12 cellular contexts compared by ENCODE assay signal in genomic region chr13:106530907-106531520, GRCh38. TPM values are rescaled to one million over a fixed set of nuclear protein-coding genes. Genes with fewer than 3 reads are reported as not detected.
DNase-seq lines count a peak whose midpoint lies in the region.
"Had no signal": no experiment of that assay in that cellular context is flagged by ENCODE, and none has a peak within 500 bp of the region (broad histone marks: within the 10 kb centered on the region; RNA-seq: fewer than 3 reads in every experiment).

No MANE protein-coding gene starts in this region.

- no peaks in the 10 kb centered on the region for H3K27me3 ChIP-seq in subcutaneous abdominal adipose tissue (ENCODE audit: control insufficient read depth in 5 of 5, insufficient read depth in 4 of 5, low read length in 5 of 5)
- H3K27me3 ChIP-seq in effector memory CD4-positive, alpha-beta T cell (replicated peaks; ENCODE audit: control insufficient read depth, insufficient read depth, low read length, poor library complexity, severe bottlenecking), result peaks cover 33% of the 10 kb centered on the region

- peaks cover 0 to 2% (median 0%) of the 10 kb centered on the region in 5 donors for H3K36me3 ChIP-seq in subcutaneous abdominal adipose tissue (ENCODE audit: control insufficient read depth in 5 of 5, insufficient read depth in 5 of 5, low read length in 5 of 5)
- no peaks in the 10 kb centered on the region for H3K36me3 ChIP-seq in effector memory CD4-positive, alpha-beta T cell (ENCODE audit: control insufficient read depth, insufficient read depth, low read length)

- H3K9me3 ChIP-seq in subcutaneous abdominal adipose tissue (ENCODE audit: control insufficient read depth in 5 of 5, low read length in 5 of 5), result no peaks in the 10 kb centered on the region
- no peaks in the 10 kb centered on the region for H3K9me3 ChIP-seq in effector memory CD4-positive, alpha-beta T cell (ENCODE audit: control insufficient read depth, low read length)

- H3K27ac ChIP-seq in subcutaneous abdominal adipose tissue (ENCODE audit: low read depth, low read length), result no peak overlapping the region
- H3K27ac ChIP-seq in effector memory CD4-positive, alpha-beta T cell (ENCODE audit: insufficient read depth, low read length, poor library complexity, severe bottlenecking), result no peak overlapping the region

- H3K4me1 ChIP-seq in subcutaneous abdominal adipose tissue (ENCODE audit: control insufficient read depth in 5 of 5, insufficient read depth in 5 of 5, low read length in 5 of 5), result peaks cover 0 to 46% (median 27%) of the 10 kb centered on the region in 5 donors
- H3K4me1 ChIP-seq in effector memory CD4-positive, alpha-beta T cell (ENCODE audit: control insufficient read depth, insufficient read depth, low read length, poor library complexity, severe bottlenecking), result peaks cover 23% of the 10 kb centered on the region

- DNase-seq in NCI-H82 treated with DMSO at 0.1 percent for 48 hours (lab: John Stamatoyannopoulos, UW; ENCODE audit: unreplicated experiment), result peak; percentile 52
- DNase-seq in dermis blood vessel endothelial cell, result peak; percentile 37
- peak; percentile 36 to 53 for DNase-seq in lung microvascular endothelial cell (ENCODE audit: low read depth in 2 of 2)
- DNase-seq in T-helper 2 cell, result no peak
- no peak for DNase-seq in mucosa of gallbladder (ENCODE audit: low spot score)
- DNase-seq in activated effector memory CD4-positive, alpha-beta T cell treated with Interleukin-2 at 50 U/mL for 16 hours, result no peak
- DNase-seq in effector memory CD4-positive, alpha-beta T cell, result no peak
- DNase-seq: activated CD8-positive, alpha-beta T cell treated with anti-CD3 and anti-CD28 coated beads, Interleukin-2, amount 10 ng/mL, durations not matched to agents 7 days and 5 days; activated naive CD8-positive, alpha-beta T cell treated with anti-CD3 and anti-CD28 coated beads, Interleukin-2, amount 50 U/mL, for 24 hours; KG1; occipital lobe had no signal

- no peak overlapping the region for H3K9ac ChIP-seq in subcutaneous abdominal adipose tissue (ENCODE audit: low read length in 5 of 5)

- H3K4me3 ChIP-seq in subcutaneous abdominal adipose tissue (ENCODE audit: low read depth in 1 of 5, low read length in 5 of 5), result peak overlapping the region in 3 of 5 donors; percentile 2 to 85 (median 84)
- no peak overlapping the region for H3K4me3 ChIP-seq in effector memory CD4-positive, alpha-beta T cell (ENCODE audit: insufficient read depth, low read depth, low read length, poor library complexity, severe bottlenecking)

RNA-seq across cellular contexts. Expression of gene EFNB2, which starts 4.4 kb away (rescaled TPM):
- total RNA-seq in dermis blood vessel endothelial cell (60.1 and 121 TPM in 2 replicates), lung microvascular endothelial cell (21.6 and 64.9 TPM in 2 replicates), mucosa of gallbladder (12.9 TPM)

RNA-seq across cellular contexts. Expression of gene ARGLU1, which starts 36.9 kb away (rescaled TPM):
- total RNA-seq in dermis blood vessel endothelial cell, result 51.0 and 71.6 TPM in 2 replicates
- total RNA-seq in lung microvascular endothelial cell, result 23.3 and 24.4 TPM in 2 replicates
- 73.7 TPM for total RNA-seq in mucosa of gallbladder

Comparison
In these comparisons a context has a peak if more than half of its experiments do, and no peak if none do; other contexts are left out.
1. DNase-seq: peak in NCI-H82 treated with DMSO at 0.1 percent for 48 hours (single experiment), dermis blood vessel endothelial cell (single experiment) and lung microvascular endothelial cell (2 of 2); none in T-helper 2 cell (0 of 5), mucosa of gallbladder (single experiment), activated effector memory CD4-positive, alpha-beta T cell treated with Interleukin-2 at 50 U/mL for 16 hours (single experiment) and effector memory CD4-positive, alpha-beta T cell (0 of 3).